ENCODE assay signal across 18 cellular contexts in the genomic region with DNA sequence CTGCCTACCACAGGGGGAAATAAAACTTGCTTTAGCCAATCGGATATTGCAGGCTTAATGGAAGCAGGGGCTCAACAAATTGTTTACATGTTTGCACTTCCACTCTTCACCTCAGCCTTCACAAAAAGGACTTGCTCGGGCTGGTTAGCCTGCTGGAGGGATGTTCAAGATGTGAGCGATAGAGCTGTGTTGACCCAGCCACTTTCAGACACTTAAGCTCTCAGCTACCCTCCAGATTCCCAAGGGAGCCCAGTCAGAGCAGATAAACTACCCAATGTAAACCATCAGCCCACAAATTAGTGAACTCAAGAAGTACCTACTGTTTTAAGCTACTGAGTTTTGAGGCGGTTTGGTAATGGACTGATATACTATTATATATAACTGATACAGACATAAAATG.
DNase-seq lines count a peak whose midpoint lies in the region; ATAC-seq, FAIRE-seq and TF ChIP-seq lines count a peak whose summit lies in the region.
"Had no signal": no experiment of that assay in that cellular context is flagged by ENCODE, and none has a peak within 500 bp of the region (broad histone marks: within the 10 kb centered on the region; RNA-seq: fewer than 3 reads in every experiment).

No MANE protein-coding gene starts in this region.

- H3K27me3 ChIP-seq in HUES48 (ENCODE audit: control insufficient read depth, insufficient read depth, low read length): no peaks in the 10 kb centered on the region
- H3K27me3 ChIP-seq in aorta (ENCODE audit: control insufficient read depth in 1 of 2, insufficient read depth in 2 of 2, low read length in 1 of 2): no peaks in the 10 kb centered on the region
- peaks cover 0 to 4% (median 1%) of the 10 kb centered on the region in 4 donors for H3K27me3 ChIP-seq in pancreas
- H3K27me3 ChIP-seq: tibial artery had no signal

- H3K4me3 ChIP-seq in HUES48 (ENCODE audit: low read depth, low read length) (no peak overlapping the region), aorta (ENCODE audit: low read length in 2 of 2) (no peak overlapping the region), pancreas (no peak overlapping the region)
- H3K4me3 ChIP-seq: tibial artery had no signal

- peak overlapping the region; percentile 52 for H3K27ac ChIP-seq in HUES48 (ENCODE audit: low read depth, low read length)
- H3K27ac ChIP-seq in aorta (ENCODE audit: low read depth in 1 of 2, low read length in 2 of 2): no peak overlapping the region
- no peak overlapping the region for H3K27ac ChIP-seq in pancreas
- H3K27ac ChIP-seq: tibial artery had no signal

- ATAC-seq in aorta (ENCODE audit: low FRiP score) (no peak), pancreas (no peak), GM21576 (IDR thresholded peaks at IDR 0.05; ENCODE audit: unreplicated experiment) (no peak)
- ATAC-seq: stimulated activated naive B cell treated with anti-CD40 and anti-IgM and Interleukin-4, amounts not matched to agents 10 μg/mL and 1 μg/mL and 100 μg/mL, for 72 hours had no signal

- DNase-seq in DMS53 (lab: John Stamatoyannopoulos, UW) (peak; percentile 64), SK-N-DZ (ENCODE audit: low spot score) (peak; percentile 71), iPS-NIHi7 (ENCODE audit: extremely low spot score) (peak; percentile 16), RPMI8226 (no peak), aorta (no peak), pancreas (no peak)
- DNase-seq: activated CD4-positive, alpha-beta T cell treated with anti-CD3 and anti-CD28 coated beads, Interleukin-2, amount 10 ng/mL, durations not matched to agents 24 days and 14 days; activated CD8-positive, alpha-beta memory T cell treated with anti-CD3 and anti-CD28 coated beads, Interleukin-2, amount 50 U/mL, for 48 hours; anterior cingulate cortex; Caco-2; H7; Karpas-422; NCI-H1436; NCI-H446; stimulated activated naive B cell treated with anti-CD40 and anti-IgM and Interleukin-4, amounts not matched to agents 10 μg/mL and 1 μg/mL and 100 μg/mL, for 72 hours; tibial artery had no signal

- no peak overlapping the region for H3K9ac ChIP-seq in HUES48 (ENCODE audit: low read depth, low read length)

- peaks cover 15% of the 10 kb centered on the region for H3K4me1 ChIP-seq in HUES48 (ENCODE audit: control insufficient read depth, insufficient read depth, low read length)
- H3K4me1 ChIP-seq in aorta (ENCODE audit: control insufficient read depth in 1 of 2, insufficient read depth in 2 of 2, low read length in 2 of 2): no peaks in the 10 kb centered on the region
- H3K4me1 ChIP-seq in pancreas: no peaks in the 10 kb centered on the region
- H3K4me1 ChIP-seq: Caco-2, tibial artery had no signal

- TF ChIP-seq CTCF in pancreas (IDR thresholded peaks at IDR 0.05): no peak

- FAIRE-seq in pancreas (lab: Jason Lieb, UNC): no peak

- intact Hi-C loops in aorta (cut with DNase I) (no loop called here), pancreas (cut with DNase I) (no loop called here)

- H3K36me3 ChIP-seq in HUES48 (ENCODE audit: control insufficient read depth, insufficient read depth, low read length): no peaks in the 10 kb centered on the region
- no peaks in the 10 kb centered on the region for H3K36me3 ChIP-seq in aorta (ENCODE audit: control insufficient read depth in 1 of 2, insufficient read depth in 2 of 2, low read length in 1 of 2)
- H3K36me3 ChIP-seq in pancreas: no peaks in the 10 kb centered on the region
- H3K36me3 ChIP-seq: tibial artery had no signal

- 71 to 93% methylated on average over 4 of the region's 4 CpGs for WGBS in aorta, 2 donors
- 60 to 66% methylated on average over 4 of the region's 4 CpGs for WGBS in pancreas, 2 donors

- H3K9me3 ChIP-seq in HUES48 (ENCODE audit: control insufficient read depth, insufficient read depth, low read length) (no peaks in the 10 kb centered on the region), aorta (ENCODE audit: control insufficient read depth, low read length) (no peaks in the 10 kb centered on the region), pancreas (no peaks in the 10 kb centered on the region)
- H3K9me3 ChIP-seq: Caco-2, tibial artery had no signal

Comparison
In these comparisons a context has a peak if more than half of its experiments do, and no peak if none do; other contexts are left out.
1. DNase-seq: peak in DMS53 (single experiment), SK-N-DZ (single experiment) and iPS-NIHi7 (single experiment); none in RPMI8226 (single experiment), aorta (0 of 2) and pancreas (0 of 6).